ENCODE assay signal across 1 cellular context in genomic region chr2:176830362-176830761, GRCh38.
TF ChIP-seq lines count a peak whose summit lies in the region.

No MANE protein-coding gene starts in this region.

TF ChIP-seq in GM23338, 12 proteins besides CTCF, POLR2A, EP300 and RAD21 (continued from another document):
- TF ChIP-seq ZNF462 (CRISPR knock-in tag; IDR thresholded peaks at IDR 0.05): no peak
- no peak for TF ChIP-seq NANOG (IDR thresholded peaks at IDR 0.05; ENCODE audit: borderline replicate concordance)
- no peak for TF ChIP-seq EZH2 (IDR thresholded peaks at IDR 0.05; ENCODE audit: low read depth, unreplicated experiment)
- TF ChIP-seq STAT1 (IDR thresholded peaks at IDR 0.05; ENCODE audit: unreplicated experiment): no peak
